In the genomic region with DNA sequence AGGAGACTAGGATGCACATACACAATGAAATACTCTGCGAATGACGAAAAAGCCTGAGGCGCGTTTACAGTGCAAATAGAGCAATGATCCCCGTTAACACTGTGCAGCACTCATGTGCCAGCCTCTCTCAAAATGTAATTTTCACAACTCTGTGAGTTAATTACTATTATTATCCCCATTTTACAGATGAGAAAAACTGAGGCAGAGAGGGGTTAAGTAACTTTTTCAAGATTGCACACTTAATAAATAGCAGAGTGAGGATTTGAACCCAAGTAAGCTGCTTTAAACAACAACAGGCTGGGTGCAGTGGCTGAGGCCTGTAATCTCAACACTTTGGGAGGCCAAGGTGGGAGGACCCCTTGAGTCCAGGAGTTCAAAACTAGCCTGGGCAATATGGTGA, we compare ENCODE assay signal across 26 cellular contexts. TPM values are rescaled to one million over a fixed set of nuclear protein-coding genes. Genes with fewer than 3 reads are reported as not detected.
"Had no signal": no experiment of that assay in that cellular context is flagged by ENCODE, and none has a peak within 500 bp of the region (broad histone marks: within the 10 kb centered on the region; RNA-seq: fewer than 3 reads in every experiment).

No MANE protein-coding gene starts in this region.

- H3K4me3 ChIP-seq: PC-9, Peyer's patch, SJCRH30 had no signal

- ATAC-seq: Right ventricle myocardium inferior, SK-N-SH treated with all-trans-retinoic acid at 6 μM for 48 hours had no signal

- DNase-seq: IMR-90; Kasumi-1; MM.1S; NCI-H1092 treated with DMSO at 0.1 percent for 48 hours; NCI-H1436; NCI-H187; NCI-H2029; NCI-H2081 treated with DMSO at 0.1 percent for 48 hours; NCI-H2171; NCI-H226; NCI-H446; NCI-H510A; NCI-H524 treated with DMSO at 0.1 percent for 48 hours; NCI-H69; NCI-H774; NK-92 treated with Interleukin-12 subunit alpha and Interleukin-12 subunit beta, amount 100 ng/mL, for 24 hours; OCI-M1; PC-9; Peyer's patch; SHP77 treated with DMSO at 0.1 percent for 48 hours; SJCRH30 had no signal

- H3K4me2 ChIP-seq: KMS-11, PC-9 had no signal

- H3K27ac ChIP-seq: KMS-11, PC-9, Peyer's patch, SJCRH30 had no signal

- H3K27me3 ChIP-seq: Peyer's patch, SJCRH30 had no signal

- H3K4me1 ChIP-seq: Peyer's patch had no signal

- H2AFZ ChIP-seq: PC-9 had no signal

- H3K36me3 ChIP-seq: Peyer's patch, SJCRH30 had no signal

- H3K9ac ChIP-seq: KMS-11 had no signal

- H3K9me3 ChIP-seq: Peyer's patch, SJCRH30 had no signal

RNA-seq across cellular contexts. Expression of gene C11orf86, which starts 26.2 kb away (rescaled TPM):
- total RNA-seq: IMR-90, M059J, PC-9, Right ventricle myocardium inferior, RPMI7951, SJCRH30 had no signal
- polyA plus RNA-seq: IMR-90 had no signal

RNA-seq across cellular contexts. Expression of gene RHOD, which starts 55.3 kb away (rescaled TPM):
- total RNA-seq: SJCRH30 had no signal
